Comparison of ENCODE assay signal across 1 cellular context in the genomic region with DNA sequence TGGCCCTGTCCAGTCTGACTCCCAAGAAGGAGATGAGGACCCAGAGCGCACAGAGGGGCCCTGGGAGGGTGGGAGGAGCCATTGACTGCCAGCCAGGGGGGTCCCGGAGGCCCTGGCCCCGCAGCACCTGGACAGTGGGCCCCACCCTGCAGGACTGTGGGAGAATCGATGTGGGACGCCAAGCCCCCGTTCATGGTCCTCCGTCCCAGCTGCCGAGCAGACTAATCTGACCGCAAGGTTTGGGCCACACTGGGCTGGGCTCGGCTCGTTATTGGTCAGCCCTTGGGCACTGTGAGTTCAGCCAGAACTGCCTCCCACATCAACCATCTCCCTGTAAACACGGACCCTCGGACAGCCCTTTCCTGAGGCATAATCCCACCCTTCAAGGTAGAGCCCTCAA.
TF ChIP-seq lines count a peak whose summit lies in the region.

No MANE protein-coding gene starts in this region.

TF ChIP-seq in HepG2, 621 proteins besides CTCF, POLR2A, EP300 and RAD21:
- TF ChIP-seq AGO2 (optimal IDR thresholded peaks at IDR 0.05; ENCODE audit: low read depth, low read length) (peak; percentile 12), KMT2B (CRISPR knock-in tag; IDR thresholded peaks at IDR 0.05) (no peak)
